In genomic region chr1:237638555-237638954, GRCh38 we compare ENCODE assay signal across 34 cellular contexts.
"Had no signal": no experiment of that assay in that cellular context is flagged by ENCODE, and none has a peak within 500 bp of the region (broad histone marks: within the 10 kb centered on the region; RNA-seq: fewer than 3 reads in every experiment).

No MANE protein-coding gene starts in this region.

- H3K36me3 ChIP-seq: adrenal gland, brain microvascular endothelial cell, breast epithelium, WERI-Rb-1 had no signal

- ATAC-seq: activated CD4-positive, alpha-beta T cell treated with anti-CD3 and anti-CD28 coated beads for 36 hours; activated CD4-positive, CD25-positive, alpha-beta regulatory T cell treated with anti-CD3 and anti-CD28 coated beads, Interleukin-2, amount 50 U/mL, for 24 hours; activated CD8-positive, alpha-beta T cell treated with anti-CD3 and anti-CD28 coated beads for 36 hours; activated naive CD4-positive, alpha-beta T cell treated with anti-CD3 and anti-CD28 coated beads, Interleukin-2, amount 50 U/mL, for 72 hours; activated T-cell treated with anti-CD3 and anti-CD28 coated beads, Interleukin-2, amount 50 U/mL, for 4 hours; activated T-cell treated with anti-CD3 and anti-CD28 coated beads, Interleukin-2, amount 50 U/mL, for 72 hours; activated T-helper 17 cell treated with anti-CD3 and anti-CD28 coated beads, Interleukin-2, amount 50 U/mL, for 72 hours; body of pancreas; WTC11 had no signal

- H3K27ac ChIP-seq: adrenal gland, body of pancreas, brain microvascular endothelial cell, breast epithelium, WERI-Rb-1 had no signal

- H3K4me3 ChIP-seq: adrenal gland, body of pancreas, breast epithelium had no signal

- H3K4me1 ChIP-seq: adrenal gland, body of pancreas, breast epithelium had no signal

- FAIRE-seq: astrocyte had no signal

- DNase-seq: activated CD4-positive, alpha-beta memory T cell treated with anti-CD3 and anti-CD28 coated beads for 36 hours; activated CD4-positive, alpha-beta T cell treated with anti-CD3 and anti-CD28 coated beads for 1 hour; activated CD4-positive, alpha-beta T cell treated with anti-CD3 and anti-CD28 coated beads for 36 hours; activated CD4-positive, alpha-beta T cell treated with anti-CD3 and anti-CD28 coated beads for 48 hours; activated CD4-positive, alpha-beta T cell treated with anti-CD3 and anti-CD28 coated beads, Interleukin-2, amount 10 ng/mL, durations not matched to agents 7 days and 5 days; activated CD4-positive, CD25-positive, alpha-beta regulatory T cell; activated CD8-positive, alpha-beta memory T cell treated with anti-CD3 and anti-CD28 coated beads, Interleukin-2, amount 50 U/mL, for 4 hours; activated CD8-positive, alpha-beta T cell treated with anti-CD3 and anti-CD28 coated beads for 36 hours; activated effector memory CD4-positive, alpha-beta T cell treated with anti-CD3 and anti-CD28 coated beads, Interleukin-2, amount 50 U/mL, for 16 hours; activated gamma-delta T cell treated with Interleukin-2 at 50 U/mL for 16 hours; activated naive CD4-positive, alpha-beta T cell; activated naive CD4-positive, alpha-beta T cell treated with anti-CD3 and anti-CD28 coated beads for 36 hours; activated naive CD4-positive, alpha-beta T cell treated with anti-CD3 and anti-CD28 coated beads, Interleukin-2, amount 50 U/mL, for 16 hours; activated naive CD8-positive, alpha-beta T cell treated with anti-CD3 and anti-CD28 coated beads for 36 hours; activated T-cell treated with anti-CD3 and anti-CD28 coated beads for 4 hours; activated T-cell treated with anti-CD3 and anti-CD28 coated beads, Interleukin-2, amount 50 U/mL, for 1 hour; activated T-cell treated with anti-CD3 and anti-CD28 coated beads, Interleukin-2, amount 50 U/mL, for 4 hours; activated T-cell treated with anti-CD3 and anti-CD28 coated beads, Interleukin-2, amount 50 U/mL, for 72 hours; adrenal gland; amniotic stem cell; aorta; body of pancreas; brain microvascular endothelial cell; central memory CD4-positive, alpha-beta T cell; T-helper 1 cell; T-helper 2 cell; T-helper 9 cell; WERI-Rb-1 had no signal

- H3K9me3 ChIP-seq: adrenal gland, body of pancreas, breast epithelium had no signal
